10 cellular contexts compared by ENCODE assay signal in genomic region chr5:122091942-122092600, GRCh38. TPM values are rescaled to one million over a fixed set of nuclear protein-coding genes. Genes with fewer than 3 reads are reported as not detected.
A peak's percentile ranks its signal among the peaks of the same experiment; 100 is the strongest.
DNase-seq lines count a peak whose midpoint lies in the region; TF ChIP-seq lines count a peak whose summit lies in the region.
"Had no signal": no experiment of that assay in that cellular context is flagged by ENCODE, and none has a peak within 500 bp of the region (broad histone marks: within the 10 kb centered on the region; RNA-seq: fewer than 3 reads in every experiment).

No MANE protein-coding gene starts in this region.

- no peak overlapping the region for H3K23ac ChIP-seq in mesenchymal stem cell (ENCODE audit: low read length in 2 of 2)

- no peak overlapping the region for H3K4me3 Mint-ChIP-seq in CD8-positive, alpha-beta memory T cell

- peak overlapping the region; percentile 49 to 90 for H3K18ac ChIP-seq in mesenchymal stem cell (ENCODE audit: low read depth in 1 of 2, low read length in 2 of 2)

- POLR2A ChIA-PET in CD8-positive, alpha-beta memory T cell (lab: Charles Lee), result no interaction called here

- peak overlapping the region; percentile 42 for H2BK120ac ChIP-seq in mesenchymal stem cell (ENCODE audit: low read depth, low read length)

- H3K4me2 ChIP-seq in mesenchymal stem cell (ENCODE audit: low read length, poor library complexity, severe bottlenecking), result no peak overlapping the region

- H2AK5ac ChIP-seq in mesenchymal stem cell (ENCODE audit: low read length, severe bottlenecking), result peak overlapping the region; percentile 85

- H3K27ac ChIP-seq in C4-2B (no peak overlapping the region), mesenchymal stem cell (ENCODE audit: low read length, poor library complexity, severe bottlenecking) (peak overlapping the region; percentile 7)
- no peak overlapping the region for H3K27ac ChIP-seq in CD8-positive, alpha-beta memory T cell (ENCODE audit: low read depth, low read length)
- H3K27ac ChIP-seq: SJCRH30 had no signal

- no peaks in the 10 kb centered on the region for H3K36me3 Mint-ChIP-seq in CD8-positive, alpha-beta memory T cell

- CTCF ChIA-PET in CD8-positive, alpha-beta memory T cell (lab: Charles Lee), result no interaction called here

- no peaks in the 10 kb centered on the region for H3K9me3 ChIP-seq in mesenchymal stem cell (ENCODE audit: control insufficient read depth, low read length)
- no peaks in the 10 kb centered on the region for H3K9me3 ChIP-seq in CD8-positive, alpha-beta memory T cell (ENCODE audit: low read length)
- H3K9me3 ChIP-seq: SJCRH30 had no signal

- no peak overlapping the region for H3K4ac ChIP-seq in mesenchymal stem cell (ENCODE audit: low read depth in 1 of 2, low read length in 2 of 2)

- no peaks in the 10 kb centered on the region for H3K27me3 ChIP-seq in mesenchymal stem cell (ENCODE audit: control insufficient read depth in 1 of 2, insufficient read depth in 1 of 2, low read length in 2 of 2)
- no peaks in the 10 kb centered on the region for H3K27me3 ChIP-seq in CD8-positive, alpha-beta memory T cell (ENCODE audit: insufficient read depth, low read length, poor library complexity, severe bottlenecking)
- H3K27me3 ChIP-seq: SJCRH30 had no signal

- no peak overlapping the region for H3K14ac ChIP-seq in mesenchymal stem cell (ENCODE audit: low read length in 2 of 2)

- no peaks in the 10 kb centered on the region for H3K9me3 Mint-ChIP-seq in CD8-positive, alpha-beta memory T cell

- in situ Hi-C loops in astrocyte of the spinal cord (cut with HindIII; ENCODE audit: low sequenced_read_pairs), result no loop called here

- no peak overlapping the region for H3K27ac Mint-ChIP-seq in CD8-positive, alpha-beta memory T cell

- H3K27me3 Mint-ChIP-seq in CD8-positive, alpha-beta memory T cell, result peaks cover 0 to 11% of the 10 kb centered on the region in 2 donors

- no peaks in the 10 kb centered on the region for H3K36me3 ChIP-seq in mesenchymal stem cell (ENCODE audit: control insufficient read depth in 1 of 2, insufficient read depth in 2 of 2, low read depth in 1 of 2, low read length in 2 of 2)
- no peaks in the 10 kb centered on the region for H3K36me3 ChIP-seq in CD8-positive, alpha-beta memory T cell (ENCODE audit: insufficient read depth, low read length)
- H3K36me3 ChIP-seq: SJCRH30 had no signal

- H2BK15ac ChIP-seq in mesenchymal stem cell (ENCODE audit: low read depth, poor library complexity, severe bottlenecking), result no peak overlapping the region

- WGBS in mesenchymal stem cell, result 59% methylated on average over 5 of the region's 9 CpGs

- H3K4me1 ChIP-seq in mesenchymal stem cell (ENCODE audit: control insufficient read depth, insufficient read depth, low read depth, low read length), result peaks cover 4% of the 10 kb centered on the region
- H3K4me1 ChIP-seq in CD8-positive, alpha-beta memory T cell (ENCODE audit: insufficient read depth, low read length), result no peaks in the 10 kb centered on the region

- no peak overlapping the region for H2AFZ ChIP-seq in mesenchymal stem cell (ENCODE audit: low read depth, low read length)

- H3K79me1 ChIP-seq in mesenchymal stem cell (replicated peaks; ENCODE audit: low read length, poor library complexity, severe bottlenecking), result peaks cover 3% of the 10 kb centered on the region

- H2BK12ac ChIP-seq in mesenchymal stem cell (ENCODE audit: low read length in 2 of 2), result peak overlapping the region in 1 of 2 experiments; percentile 79

- H3K4me3 ChIP-seq in astrocyte of the spinal cord (ENCODE audit: low read depth, low read length), result no peak overlapping the region
- H3K4me3 ChIP-seq in mesenchymal stem cell (ENCODE audit: insufficient read depth in 1 of 2, low read depth in 1 of 2, low read length in 2 of 2), result peak overlapping the region in 1 of 2 experiments; percentile 67
- H3K4me3 ChIP-seq in CD8-positive, alpha-beta memory T cell (ENCODE audit: low read length), result no peak overlapping the region
- H3K4me3 ChIP-seq: SJCRH30 had no signal

- H3K9ac ChIP-seq in mesenchymal stem cell (ENCODE audit: low read length), result peak overlapping the region; percentile 85

- no peak overlapping the region for H2BK5ac ChIP-seq in mesenchymal stem cell (ENCODE audit: low read depth, low read length, poor library complexity, severe bottlenecking)

- no peak overlapping the region for H4K8ac ChIP-seq in mesenchymal stem cell (ENCODE audit: low read length)

- no peak overlapping the region for H4K91ac ChIP-seq in mesenchymal stem cell (ENCODE audit: low read length)

- peak; percentile 6 to 47 for DNase-seq in Kasumi-1 (lab: John Stamatoyannopoulos, UW)
- peak; percentile 78 for DNase-seq in astrocyte of the spinal cord (ENCODE audit: low read depth, low spot score)
- DNase-seq in mesenchymal stem cell, result peak; percentile 69
- DNase-seq in CD8-positive, alpha-beta memory T cell, result no peak
- no peak for DNase-seq in NCI-H1436 treated with DMSO at 0.1 percent for 48 hours (lab: John Stamatoyannopoulos, UW)
- DNase-seq in activated CD4-positive, CD25-positive, alpha-beta regulatory T cell (lab: John Stamatoyannopoulos, UW), result no peak
- DNase-seq in foreskin melanocyte, result no peak
- DNase-seq: effector CD4-positive, alpha-beta T cell had no signal

- peak; percentile 74 for TF ChIP-seq CTCF in C4-2B (conservative IDR thresholded peaks at IDR 0.05)
- peak; percentile 55 for TF ChIP-seq CTCF in astrocyte of the spinal cord (IDR thresholded peaks at IDR 0.05; ENCODE audit: low read depth, low read length)

- no peaks in the 10 kb centered on the region for H3K4me1 Mint-ChIP-seq in CD8-positive, alpha-beta memory T cell

RNA-seq across cellular contexts. Expression of gene LOX, which starts 14.0 kb away (rescaled TPM):
- polyA plus RNA-seq in mesenchymal stem cell (2013, experiment 1 of 2), result 548 TPM
- polyA plus RNA-seq in mesenchymal stem cell (2013, experiment 2 of 2), result 550 TPM
- total RNA-seq in CD8-positive, alpha-beta memory T cell, result not detected
- not detected for polyA plus RNA-seq in CD8-positive, alpha-beta memory T cell

RNA-seq across cellular contexts. Expression of gene ZNF474, which starts 37.3 kb away (rescaled TPM):
- 0.93 TPM for polyA plus RNA-seq in mesenchymal stem cell (2013, experiment 1 of 2)
- polyA plus RNA-seq in mesenchymal stem cell (2013, experiment 2 of 2), result 0.85 TPM
- under 1 TPM in 1 of 2 experiments, not detected in 1; 0.29 TPM for total RNA-seq in CD8-positive, alpha-beta memory T cell
- polyA plus RNA-seq in CD8-positive, alpha-beta memory T cell, result not detected

Comparison
In these comparisons a context has a peak if more than half of its experiments do, and no peak if none do; other contexts are left out.
1. DNase-seq: peak in Kasumi-1 (2 of 2), astrocyte of the spinal cord (single experiment) and mesenchymal stem cell (single experiment); none in CD8-positive, alpha-beta memory T cell (0 of 5), NCI-H1436 treated with DMSO at 0.1 percent for 48 hours (single experiment), activated CD4-positive, CD25-positive, alpha-beta regulatory T cell (0 of 4) and foreskin melanocyte (single experiment).